In the genomic region with DNA sequence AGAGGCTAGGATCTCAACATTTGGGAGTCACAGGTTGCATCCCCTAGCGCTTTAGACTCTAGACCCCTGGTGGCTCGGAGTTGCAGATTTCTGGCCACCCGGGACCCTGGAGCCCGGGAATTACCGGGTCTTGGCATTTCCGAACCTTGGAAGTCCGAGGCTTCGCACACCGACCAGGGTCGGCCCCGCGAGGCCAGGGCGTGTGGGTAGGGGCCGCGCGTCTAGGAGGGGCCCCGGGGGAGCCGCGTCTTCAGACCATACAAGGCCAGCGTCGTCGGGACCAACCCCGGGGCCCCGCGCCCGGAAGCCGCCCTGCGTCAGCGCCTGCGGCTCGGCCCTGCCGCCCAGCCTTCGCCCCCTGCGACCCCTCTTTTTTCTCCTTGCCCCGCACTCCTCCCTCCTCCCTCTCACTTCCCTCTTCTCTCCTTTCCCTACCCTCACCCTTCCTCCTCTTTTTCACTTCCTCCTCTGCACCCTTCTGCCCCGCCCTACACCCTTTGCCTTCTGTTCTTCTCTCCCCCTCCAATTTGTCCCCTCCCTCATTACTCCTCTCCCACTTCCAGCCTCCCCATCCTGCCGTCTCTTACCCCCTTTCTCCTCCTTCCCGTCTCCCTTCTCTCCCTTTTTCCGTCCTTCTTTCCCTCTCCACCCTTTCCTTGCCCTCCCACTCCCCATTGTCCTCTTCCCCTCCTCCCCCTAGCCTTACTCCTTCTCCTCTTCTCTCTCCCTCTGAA, we compare ENCODE assay signal across 8 cellular contexts. TPM values are rescaled to one million over a fixed set of nuclear protein-coding genes. Genes with fewer than 3 reads are reported as not detected.
DNase-seq lines count a peak whose midpoint lies in the region; ATAC-seq and TF ChIP-seq lines count a peak whose summit lies in the region.

No MANE protein-coding gene starts in this region.

- CTCF ChIA-PET in CD4-positive, alpha-beta T cell (lab: Charles Lee): no interaction called here
- CTCF ChIA-PET in HEK293 (lab: Yijun Ruan, JAX): interaction anchor here (0.7 to 4.6 kb wide), 2 partner anchors 12 to 43 kb away, joined by 4 to 41 read pairs; no protein-coding TSS in a partner anchor

- peaks cover 54% of the 10 kb centered on the region for H3K4me1 Mint-ChIP-seq in CD4-positive, alpha-beta T cell (ENCODE audit: low read depth)
- H3K4me1 Mint-ChIP-seq in activated naive CD8-positive, alpha-beta T cell treated with anti-CD3 and anti-CD28 coated beads, Interleukin-2, amount 10 ng/mL, durations not matched to agents 7 days and 5 days: peaks cover 49% of the 10 kb centered on the region
- H3K4me1 Mint-ChIP-seq in progenitor cell of endocrine pancreas (ENCODE audit: low read depth): peaks cover 42% of the 10 kb centered on the region

- H3K36me3 ChIP-seq in HEK293 (ENCODE audit: control insufficient read depth in 2 of 2, insufficient read depth in 1 of 2, low read length in 2 of 2): peaks cover 5 to 8% of the 10 kb centered on the region in 2 experiments; a peak in 2 of 3 replicates
- H3K36me3 ChIP-seq in heart left ventricle: peaks cover 3 to 26% (median 14%) of the 10 kb centered on the region in 9 donors

- H3K4me3 ChIP-seq in HEK293 (ENCODE audit: low read depth, low read length): peak overlapping the region; percentile 51
- peak overlapping the region; percentile 59 to 100 (median 96) for H3K4me3 ChIP-seq in heart left ventricle

- WGBS in heart left ventricle, 4 donors: 1 to 2% (median 1%) methylated on average over 26 to 39 of the region's 39 CpGs

- peak; percentile 24 for ATAC-seq in CD4-positive, alpha-beta T cell (ENCODE audit: poor library complexity)
- peak; percentile 15 for ATAC-seq in activated naive CD8-positive, alpha-beta T cell treated with anti-CD3 and anti-CD28 coated beads, Interleukin-2, amount 10 ng/mL, durations not matched to agents 7 days and 5 days (ENCODE audit: low read depth)
- peak in 3 of 4 donors; percentile 27 to 37 (median 32) for ATAC-seq in heart left ventricle
- no peak for ATAC-seq in GM18517 (IDR thresholded peaks at IDR 0.05; ENCODE audit: unreplicated experiment)
- ATAC-seq in HG03135 (IDR thresholded peaks at IDR 0.05; ENCODE audit: unreplicated experiment): no peak

- H3K4me3 Mint-ChIP-seq in CD4-positive, alpha-beta T cell: peak overlapping the region; percentile 95
- H3K4me3 Mint-ChIP-seq in activated naive CD8-positive, alpha-beta T cell treated with anti-CD3 and anti-CD28 coated beads, Interleukin-2, amount 10 ng/mL, durations not matched to agents 7 days and 5 days: peak overlapping the region; percentile 84
- peak overlapping the region; percentile 98 for H3K4me3 Mint-ChIP-seq in progenitor cell of endocrine pancreas (ENCODE audit: low read depth)

- H3K36me3 Mint-ChIP-seq in CD4-positive, alpha-beta T cell (ENCODE audit: low read depth): peaks cover 76% of the 10 kb centered on the region
- H3K36me3 Mint-ChIP-seq in activated naive CD8-positive, alpha-beta T cell treated with anti-CD3 and anti-CD28 coated beads, Interleukin-2, amount 10 ng/mL, durations not matched to agents 7 days and 5 days: peaks cover 27% of the 10 kb centered on the region
- H3K36me3 Mint-ChIP-seq in progenitor cell of endocrine pancreas (ENCODE audit: insufficient read depth): peaks cover 4% of the 10 kb centered on the region

- no peak for TF ChIP-seq CTCF in CD4-positive, alpha-beta T cell (IDR thresholded peaks at IDR 0.05)
- TF ChIP-seq CTCF in HEK293 (tag by site-specific recombination; IDR thresholded peaks at IDR 0.05) (peak; percentile 60; the same call in 1 of the 2 replicates), heart left ventricle (IDR thresholded peaks at IDR 0.05) (peak in 1 of 12 donors; percentile 12), progenitor cell of endocrine pancreas (IDR thresholded peaks at IDR 0.05; ENCODE audit: unreplicated experiment) (peak; percentile 34)

- H3K27ac ChIP-seq in CD4-positive, alpha-beta T cell (ENCODE audit: low read depth, low read length): peak overlapping the region; percentile 100
- peak overlapping the region; percentile 89 for H3K27ac ChIP-seq in HEK293 (ENCODE audit: extremely low read depth, low read depth, low read length)
- H3K27ac ChIP-seq in heart left ventricle: peak overlapping the region; percentile 94 to 100 (median 99)

- H3K27me3 Mint-ChIP-seq in CD4-positive, alpha-beta T cell: peaks cover 12% of the 10 kb centered on the region
- peaks cover 2% of the 10 kb centered on the region for H3K27me3 Mint-ChIP-seq in activated naive CD8-positive, alpha-beta T cell treated with anti-CD3 and anti-CD28 coated beads, Interleukin-2, amount 10 ng/mL, durations not matched to agents 7 days and 5 days
- H3K27me3 Mint-ChIP-seq in progenitor cell of endocrine pancreas: no peaks in the 10 kb centered on the region

- peak overlapping the region; percentile 98 for H3K27ac Mint-ChIP-seq in CD4-positive, alpha-beta T cell
- peak overlapping the region; percentile 98 for H3K27ac Mint-ChIP-seq in activated naive CD8-positive, alpha-beta T cell treated with anti-CD3 and anti-CD28 coated beads, Interleukin-2, amount 10 ng/mL, durations not matched to agents 7 days and 5 days
- peak overlapping the region; percentile 96 for H3K27ac Mint-ChIP-seq in progenitor cell of endocrine pancreas

- POLR2A ChIA-PET in CD4-positive, alpha-beta T cell (lab: Charles Lee): interaction anchor here (0.7 to 9.4 kb wide), 7 partner anchors 11 to 68 kb away, joined by 3 to 144 read pairs (median 48); partner anchors contain the start of genes MED29, PAF1, RPS16 and SAMD4B
- POLR2A ChIA-PET in HEK293 (lab: Yijun Ruan, JAX): interaction anchor here (0.6 to 11.2 kb wide), 5 partner anchors 11 to 71 kb away, joined by 3 to 175 read pairs (median 10); partner anchors contain the start of genes MED29, PAF1, RPS16 and TIMM50
- POLR2A ChIA-PET in activated naive CD8-positive, alpha-beta T cell treated with anti-CD3 and anti-CD28 coated beads, Interleukin-2, amount 10 ng/mL, durations not matched to agents 7 days and 5 days (lab: Charles Lee): interaction anchor here (3.9 to 5.2 kb wide), 3 partner anchors 11 to 26 kb away, joined by 39 to 90 read pairs (median 40); partner anchors contain the start of genes MED29, PAF1 and RPS16

- H3K9me3 Mint-ChIP-seq in CD4-positive, alpha-beta T cell: no peaks in the 10 kb centered on the region
- H3K9me3 Mint-ChIP-seq in activated naive CD8-positive, alpha-beta T cell treated with anti-CD3 and anti-CD28 coated beads, Interleukin-2, amount 10 ng/mL, durations not matched to agents 7 days and 5 days: no peaks in the 10 kb centered on the region
- H3K9me3 Mint-ChIP-seq in progenitor cell of endocrine pancreas (ENCODE audit: low read depth): no peaks in the 10 kb centered on the region

- TF ChIP-seq POLR2A in heart left ventricle (IDR thresholded peaks at IDR 0.05): peak in 1 of 2 donors; percentile 52

- H3K9me3 ChIP-seq in CD4-positive, alpha-beta T cell (ENCODE audit: control insufficient read depth, low read length): no peaks in the 10 kb centered on the region
- H3K9me3 ChIP-seq in HEK293 (ENCODE audit: control insufficient read depth, insufficient read depth, low read depth, low read length) (no peaks in the 10 kb centered on the region), heart left ventricle (no peaks in the 10 kb centered on the region)

- peaks cover 44% of the 10 kb centered on the region for H3K4me1 ChIP-seq in HEK293 (ENCODE audit: control insufficient read depth, insufficient read depth, low read length)
- peaks cover 7 to 56% (median 34%) of the 10 kb centered on the region in 12 donors for H3K4me1 ChIP-seq in heart left ventricle

- intact Hi-C loops in CD4-positive, alpha-beta T cell (cut with DNase I, micrococcal nuclease): loop anchor here (5.0 to 10.0 kb wide), 2 partner anchors 285 to 288 kb away; partner anchors contain the start of gene PAK4 (in 1 of the 2)
- intact Hi-C loops in heart left ventricle (cut with DNase I): loop anchor here in 5 of 10 donors (1.0 to 10.0 kb wide), 6 partner anchors 8 to 288 kb away; partner anchors contain the start of genes PAK4 (in 2 of the 5), EID2B (in 1 of the 5) and SAMD4B (in 1 of the 5)

- peak in 9 of 10 experiments; percentile 55 to 80 (median 67) for DNase-seq in CD4-positive, alpha-beta T cell
- DNase-seq in SIG-M5 treated with dmso at 0.1 percent for 504 hours (lab: John Stamatoyannopoulos, UW; ENCODE audit: unreplicated experiment): peak; percentile 95
- DNase-seq in activated naive CD8-positive, alpha-beta T cell treated with anti-CD3 and anti-CD28 coated beads, Interleukin-2, amount 10 ng/mL, durations not matched to agents 7 days and 5 days: peak; percentile 80
- peak; percentile 86 to 93 (median 89) for DNase-seq in heart left ventricle
- no peak for DNase-seq in progenitor cell of endocrine pancreas (ENCODE audit: low spot score, unreplicated experiment)

- H3K27me3 ChIP-seq in CD4-positive, alpha-beta T cell (ENCODE audit: control insufficient read depth, insufficient read depth, low read length): no peaks in the 10 kb centered on the region
- H3K27me3 ChIP-seq in heart left ventricle: peaks cover 0 to 5% (median 0%) of the 10 kb centered on the region in 9 donors

RNA-seq across cellular contexts. Expression of gene PLEKHG2, which starts 2.4 kb away (rescaled TPM):
- total RNA-seq in CD4-positive, alpha-beta T cell: 10 to 100 TPM; 80.6 to 81.4 TPM
- total RNA-seq in activated naive CD8-positive, alpha-beta T cell treated with anti-CD3 and anti-CD28 coated beads, Interleukin-2, amount 10 ng/mL, durations not matched to agents 7 days and 5 days: 10 to 100 TPM; 65.7 to 65.9 TPM
- total RNA-seq in heart left ventricle (10 to 100 TPM in 8 of 9 donors, 1 to 10 TPM in 1; 9.2 to 38.5 (median 14.6) TPM), progenitor cell of endocrine pancreas (162 and 170 TPM in 2 replicates)
- 10 to 100 TPM in 1 of 2 donors, 1 to 10 TPM in 1; 8.9 to 11.7 TPM for polyA plus RNA-seq in heart left ventricle

RNA-seq across cellular contexts. Expression of gene ZFP36, which starts 3.4 kb away (rescaled TPM):
- 1,000 to 10,000 TPM; 1,278 to 1,362 TPM for total RNA-seq in CD4-positive, alpha-beta T cell
- 100 to 1,000 TPM; 102 to 107 TPM for total RNA-seq in activated naive CD8-positive, alpha-beta T cell treated with anti-CD3 and anti-CD28 coated beads, Interleukin-2, amount 10 ng/mL, durations not matched to agents 7 days and 5 days
- total RNA-seq in heart left ventricle (100 to 1,000 TPM in 2 of 9 donors, 10 to 100 TPM in 7; 16.1 to 145 (median 51.1) TPM), progenitor cell of endocrine pancreas (10.5 and 10.6 TPM in 2 replicates)
- 10 to 100 TPM; 45.8 to 65.1 TPM for polyA plus RNA-seq in heart left ventricle

RNA-seq across cellular contexts. Expression of gene MED29, which starts 18.9 kb away (rescaled TPM):
- 10 to 100 TPM; 45.0 to 46.1 TPM for total RNA-seq in CD4-positive, alpha-beta T cell
- 10 to 100 TPM; 39.0 to 40.7 TPM for total RNA-seq in activated naive CD8-positive, alpha-beta T cell treated with anti-CD3 and anti-CD28 coated beads, Interleukin-2, amount 10 ng/mL, durations not matched to agents 7 days and 5 days
- total RNA-seq in heart left ventricle (10 to 100 TPM; 26.3 to 53.0 (median 34.1) TPM), progenitor cell of endocrine pancreas (36.3 and 39.0 TPM in 2 replicates)
- 10 to 100 TPM; 34.1 to 46.0 TPM for polyA plus RNA-seq in heart left ventricle

RNA-seq across cellular contexts. Expression of gene PAF1, which starts 19.1 kb away (rescaled TPM):
- 100 to 1,000 TPM in 1 of 2 experiments, 10 to 100 TPM in 1; 99.6 to 101 TPM for total RNA-seq in CD4-positive, alpha-beta T cell
- 10 to 100 TPM; 40.7 to 47.0 TPM for total RNA-seq in activated naive CD8-positive, alpha-beta T cell treated with anti-CD3 and anti-CD28 coated beads, Interleukin-2, amount 10 ng/mL, durations not matched to agents 7 days and 5 days
- total RNA-seq in heart left ventricle (10 to 100 TPM; 32.8 to 75.7 (median 40.7) TPM), progenitor cell of endocrine pancreas (49.4 and 49.5 TPM in 2 replicates)
- 10 to 100 TPM; 32.5 to 61.1 TPM for polyA plus RNA-seq in heart left ventricle

RNA-seq across cellular contexts. Expression of gene RPS16, which starts 25.7 kb away (rescaled TPM):
- 1,000 to 10,000 TPM; 4,625 to 4,839 TPM for total RNA-seq in CD4-positive, alpha-beta T cell
- 1,000 to 10,000 TPM; 2,294 to 2,369 TPM for total RNA-seq in activated naive CD8-positive, alpha-beta T cell treated with anti-CD3 and anti-CD28 coated beads, Interleukin-2, amount 10 ng/mL, durations not matched to agents 7 days and 5 days
- total RNA-seq in heart left ventricle: 1,000 to 10,000 TPM in 7 of 9 donors, 100 to 1,000 TPM in 2; 617 to 1,566 (median 1,374) TPM
- polyA plus RNA-seq in heart left ventricle: 1,000 to 10,000 TPM; 1,266 to 2,656 TPM
- total RNA-seq in progenitor cell of endocrine pancreas: 1,449 and 1,510 TPM in 2 replicates

Comparison
In these comparisons a context has a peak if more than half of its experiments do, and no peak if none do; other contexts are left out.
1. ATAC-seq: peak in CD4-positive, alpha-beta T cell (single experiment), activated naive CD8-positive, alpha-beta T cell treated with anti-CD3 and anti-CD28 coated beads, Interleukin-2, amount 10 ng/mL, durations not matched to agents 7 days and 5 days (single experiment) and heart left ventricle (3 of 4); none in GM18517 (single experiment) and HG03135 (single experiment).
2. RNA of gene ZFP36, which starts 3.4 kb away (total RNA-seq): 1,278 to 1,362 TPM in CD4-positive, alpha-beta T cell; 102 to 107 TPM in activated naive CD8-positive, alpha-beta T cell treated with anti-CD3 and anti-CD28 coated beads, Interleukin-2, amount 10 ng/mL, durations not matched to agents 7 days and 5 days, 16.1 to 145 TPM in heart left ventricle and 10.5 to 10.6 TPM in progenitor cell of endocrine pancreas; every median in the first group is over 4 times any median in the second.
3. Peak in every context shown above with its lines, with median percentiles within 50 percentile points of each other: H3K27ac ChIP-seq, H3K27ac Mint-ChIP-seq and H3K4me3 Mint-ChIP-seq.